In genomic region chr20:62134735-62135231, GRCh38 we compare ENCODE assay signal across 1 cellular context.
A peak's percentile ranks its signal among the peaks of the same experiment; 100 is the strongest.
TF ChIP-seq lines count a peak whose summit lies in the region.

No MANE protein-coding gene starts in this region.

TF ChIP-seq in HepG2, 621 proteins besides CTCF, POLR2A, EP300 and RAD21 (continues in another document):
- TF ChIP-seq ZBTB44 (CRISPR knock-in tag; IDR thresholded peaks at IDR 0.05) (no peak), RARA (CRISPR knock-in tag; IDR thresholded peaks at IDR 0.05) (peak; percentile 79), ZNF10 (CRISPR knock-in tag; IDR thresholded peaks at IDR 0.05; ENCODE audit: borderline replicate concordance, low read depth) (no peak), FUBP1 (CRISPR knock-in tag; IDR thresholded peaks at IDR 0.05; ENCODE audit: borderline replicate concordance) (no peak), AGO2 (optimal IDR thresholded peaks at IDR 0.05; ENCODE audit: low read depth, low read length) (peak; percentile 93), CREB1 (IDR thresholded peaks at IDR 0.05) (0 out of 2 replicates have a peak, but pooled peaks have one; percentile 20), CREB1 (CRISPR knock-in tag; IDR thresholded peaks at IDR 0.05) (no peak; the same call in 1 of the 2 replicates), TMF1 (CRISPR knock-in tag; IDR thresholded peaks at IDR 0.05; ENCODE audit: low read depth) (peak; percentile 83; the same call in 1 of the 2 replicates), ZNF703 (CRISPR knock-in tag; IDR thresholded peaks at IDR 0.05; ENCODE audit: borderline replicate concordance) (no peak), ZNF790 (CRISPR knock-in tag; IDR thresholded peaks at IDR 0.05; ENCODE audit: borderline replicate concordance) (no peak), SIN3A (IDR thresholded peaks at IDR 0.05; ENCODE audit: borderline replicate concordance, low read depth, low read length) (peak; percentile 63; the same call in 1 of the 2 replicates), NR2C2 (CRISPR knock-in tag; IDR thresholded peaks at IDR 0.05; ENCODE audit: borderline replicate concordance) (peak; percentile 67; the same call in 1 of the 2 replicates), ATF7 (IDR thresholded peaks at IDR 0.05) (no peak), ATF7 (CRISPR knock-in tag; IDR thresholded peaks at IDR 0.05) (peak; percentile 62; the same call in 1 of the 2 replicates), ZNF563 (CRISPR knock-in tag; IDR thresholded peaks at IDR 0.05) (no peak), FIP1L1 (IDR thresholded peaks at IDR 0.05; ENCODE audit: borderline replicate concordance, insufficient read depth, low read depth, low read length) (no peak; the same call in 1 of the 2 replicates), ZNF34 (CRISPR knock-in tag; IDR thresholded peaks at IDR 0.05; ENCODE audit: borderline replicate concordance) (no peak), ZNF30 (CRISPR knock-in tag; IDR thresholded peaks at IDR 0.05) (no peak), ZNF724P (CRISPR knock-in tag; IDR thresholded peaks at IDR 0.05; ENCODE audit: borderline replicate concordance) (0 out of 2 replicates have a peak, but pooled peaks have one; percentile 35), SNAPC4 (CRISPR knock-in tag; IDR thresholded peaks at IDR 0.05) (no peak), RFXAP (CRISPR knock-in tag; IDR thresholded peaks at IDR 0.05; ENCODE audit: borderline replicate concordance) (0 out of 2 replicates have a peak, but pooled peaks have one; percentile 48), CENPX (CRISPR knock-in tag; IDR thresholded peaks at IDR 0.05) (no peak), SP140L (CRISPR knock-in tag; IDR thresholded peaks at IDR 0.05; ENCODE audit: borderline replicate concordance) (no peak), ZNF430 (CRISPR knock-in tag; IDR thresholded peaks at IDR 0.05) (peak; percentile 51; the same call in 1 of the 2 replicates), ZNF576 (CRISPR knock-in tag; IDR thresholded peaks at IDR 0.05) (no peak), BORCS8-MEF2B (CRISPR knock-in tag; IDR thresholded peaks at IDR 0.05) (peak; percentile 49; the same call in 1 of the 2 replicates), ZNF331 (CRISPR knock-in tag; IDR thresholded peaks at IDR 0.05) (peak; percentile 67; the same call in 1 of the 2 replicates), TEAD2 (CRISPR knock-in tag; IDR thresholded peaks at IDR 0.05) (no peak)
- TF ChIP-seq, protein P1, sequence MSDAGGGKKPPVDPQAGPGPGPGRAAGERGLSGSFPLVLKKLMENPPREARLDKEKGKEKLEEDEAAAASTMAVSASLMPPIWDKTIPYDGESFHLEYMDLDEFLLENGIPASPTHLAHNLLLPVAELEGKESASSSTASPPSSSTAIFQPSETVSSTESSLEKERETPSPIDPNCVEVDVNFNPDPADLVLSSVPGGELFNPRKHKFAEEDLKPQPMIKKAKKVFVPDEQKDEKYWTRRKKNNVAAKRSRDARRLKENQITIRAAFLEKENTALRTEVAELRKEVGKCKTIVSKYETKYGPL (CRISPR knock-in tag; IDR thresholded peaks at IDR 0.05) = no peak
- TF ChIP-seq, protein P2, sequence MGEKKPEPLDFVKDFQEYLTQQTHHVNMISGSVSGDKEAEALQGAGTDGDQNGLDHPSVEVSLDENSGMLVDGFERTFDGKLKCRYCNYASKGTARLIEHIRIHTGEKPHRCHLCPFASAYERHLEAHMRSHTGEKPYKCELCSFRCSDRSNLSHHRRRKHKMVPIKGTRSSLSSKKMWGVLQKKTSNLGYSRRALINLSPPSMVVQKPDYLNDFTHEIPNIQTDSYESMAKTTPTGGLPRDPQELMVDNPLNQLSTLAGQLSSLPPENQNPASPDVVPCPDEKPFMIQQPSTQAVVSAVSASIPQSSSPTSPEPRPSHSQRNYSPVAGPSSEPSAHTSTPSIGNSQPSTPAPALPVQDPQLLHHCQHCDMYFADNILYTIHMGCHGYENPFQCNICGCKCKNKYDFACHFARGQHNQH (CRISPR knock-in tag; IDR thresholded peaks at IDR 0.05) = peak; percentile 51; the same call in 1 of the 2 replicates
- TF ChIP-seq, protein P3, sequence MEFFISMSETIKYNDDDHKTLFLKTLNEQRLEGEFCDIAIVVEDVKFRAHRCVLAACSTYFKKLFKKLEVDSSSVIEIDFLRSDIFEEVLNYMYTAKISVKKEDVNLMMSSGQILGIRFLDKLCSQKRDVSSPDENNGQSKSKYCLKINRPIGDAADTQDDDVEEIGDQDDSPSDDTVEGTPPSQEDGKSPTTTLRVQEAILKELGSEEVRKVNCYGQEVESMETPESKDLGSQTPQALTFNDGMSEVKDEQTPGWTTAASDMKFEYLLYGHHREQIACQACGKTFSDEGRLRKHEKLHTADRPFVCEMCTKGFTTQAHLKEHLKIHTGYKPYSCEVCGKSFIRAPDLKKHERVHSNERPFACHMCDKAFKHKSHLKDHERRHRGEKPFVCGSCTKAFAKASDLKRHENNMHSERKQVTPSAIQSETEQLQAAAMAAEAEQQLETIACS (CRISPR knock-in tag; IDR thresholded peaks at IDR 0.05) = no peak
- TF ChIP-seq, protein P4, sequence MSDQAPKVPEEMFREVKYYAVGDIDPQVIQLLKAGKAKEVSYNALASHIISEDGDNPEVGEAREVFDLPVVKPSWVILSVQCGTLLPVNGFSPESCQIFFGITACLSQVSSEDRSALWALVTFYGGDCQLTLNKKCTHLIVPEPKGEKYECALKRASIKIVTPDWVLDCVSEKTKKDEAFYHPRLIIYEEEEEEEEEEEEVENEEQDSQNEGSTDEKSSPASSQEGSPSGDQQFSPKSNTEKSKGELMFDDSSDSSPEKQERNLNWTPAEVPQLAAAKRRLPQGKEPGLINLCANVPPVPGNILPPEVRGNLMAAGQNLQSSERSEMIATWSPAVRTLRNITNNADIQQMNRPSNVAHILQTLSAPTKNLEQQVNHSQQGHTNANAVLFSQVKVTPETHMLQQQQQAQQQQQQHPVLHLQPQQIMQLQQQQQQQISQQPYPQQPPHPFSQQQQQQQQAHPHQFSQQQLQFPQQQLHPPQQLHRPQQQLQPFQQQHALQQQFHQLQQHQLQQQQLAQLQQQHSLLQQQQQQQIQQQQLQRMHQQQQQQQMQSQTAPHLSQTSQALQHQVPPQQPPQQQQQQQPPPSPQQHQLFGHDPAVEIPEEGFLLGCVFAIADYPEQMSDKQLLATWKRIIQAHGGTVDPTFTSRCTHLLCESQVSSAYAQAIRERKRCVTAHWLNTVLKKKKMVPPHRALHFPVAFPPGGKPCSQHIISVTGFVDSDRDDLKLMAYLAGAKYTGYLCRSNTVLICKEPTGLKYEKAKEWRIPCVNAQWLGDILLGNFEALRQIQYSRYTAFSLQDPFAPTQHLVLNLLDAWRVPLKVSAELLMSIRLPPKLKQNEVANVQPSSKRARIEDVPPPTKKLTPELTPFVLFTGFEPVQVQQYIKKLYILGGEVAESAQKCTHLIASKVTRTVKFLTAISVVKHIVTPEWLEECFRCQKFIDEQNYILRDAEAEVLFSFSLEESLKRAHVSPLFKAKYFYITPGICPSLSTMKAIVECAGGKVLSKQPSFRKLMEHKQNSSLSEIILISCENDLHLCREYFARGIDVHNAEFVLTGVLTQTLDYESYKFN (CRISPR knock-in tag; conservative IDR thresholded peaks at IDR 0.05) = peak; percentile 88
- TF ChIP-seq, protein P5, sequence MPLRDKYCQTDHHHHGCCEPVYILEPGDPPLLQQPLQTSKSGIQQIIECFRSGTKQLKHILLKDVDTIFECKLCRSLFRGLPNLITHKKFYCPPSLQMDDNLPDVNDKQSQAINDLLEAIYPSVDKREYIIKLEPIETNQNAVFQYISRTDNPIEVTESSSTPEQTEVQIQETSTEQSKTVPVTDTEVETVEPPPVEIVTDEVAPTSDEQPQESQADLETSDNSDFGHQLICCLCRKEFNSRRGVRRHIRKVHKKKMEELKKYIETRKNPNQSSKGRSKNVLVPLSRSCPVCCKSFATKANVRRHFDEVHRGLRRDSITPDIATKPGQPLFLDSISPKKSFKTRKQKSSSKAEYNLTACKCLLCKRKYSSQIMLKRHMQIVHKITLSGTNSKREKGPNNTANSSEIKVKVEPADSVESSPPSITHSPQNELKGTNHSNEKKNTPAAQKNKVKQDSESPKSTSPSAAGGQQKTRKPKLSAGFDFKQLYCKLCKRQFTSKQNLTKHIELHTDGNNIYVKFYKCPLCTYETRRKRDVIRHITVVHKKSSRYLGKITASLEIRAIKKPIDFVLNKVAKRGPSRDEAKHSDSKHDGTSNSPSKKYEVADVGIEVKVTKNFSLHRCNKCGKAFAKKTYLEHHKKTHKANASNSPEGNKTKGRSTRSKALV (CRISPR knock-in tag; IDR thresholded peaks at IDR 0.05) = 0 out of 2 replicates have a peak, but pooled peaks have one; percentile 51
- TF ChIP-seq, protein P6, sequence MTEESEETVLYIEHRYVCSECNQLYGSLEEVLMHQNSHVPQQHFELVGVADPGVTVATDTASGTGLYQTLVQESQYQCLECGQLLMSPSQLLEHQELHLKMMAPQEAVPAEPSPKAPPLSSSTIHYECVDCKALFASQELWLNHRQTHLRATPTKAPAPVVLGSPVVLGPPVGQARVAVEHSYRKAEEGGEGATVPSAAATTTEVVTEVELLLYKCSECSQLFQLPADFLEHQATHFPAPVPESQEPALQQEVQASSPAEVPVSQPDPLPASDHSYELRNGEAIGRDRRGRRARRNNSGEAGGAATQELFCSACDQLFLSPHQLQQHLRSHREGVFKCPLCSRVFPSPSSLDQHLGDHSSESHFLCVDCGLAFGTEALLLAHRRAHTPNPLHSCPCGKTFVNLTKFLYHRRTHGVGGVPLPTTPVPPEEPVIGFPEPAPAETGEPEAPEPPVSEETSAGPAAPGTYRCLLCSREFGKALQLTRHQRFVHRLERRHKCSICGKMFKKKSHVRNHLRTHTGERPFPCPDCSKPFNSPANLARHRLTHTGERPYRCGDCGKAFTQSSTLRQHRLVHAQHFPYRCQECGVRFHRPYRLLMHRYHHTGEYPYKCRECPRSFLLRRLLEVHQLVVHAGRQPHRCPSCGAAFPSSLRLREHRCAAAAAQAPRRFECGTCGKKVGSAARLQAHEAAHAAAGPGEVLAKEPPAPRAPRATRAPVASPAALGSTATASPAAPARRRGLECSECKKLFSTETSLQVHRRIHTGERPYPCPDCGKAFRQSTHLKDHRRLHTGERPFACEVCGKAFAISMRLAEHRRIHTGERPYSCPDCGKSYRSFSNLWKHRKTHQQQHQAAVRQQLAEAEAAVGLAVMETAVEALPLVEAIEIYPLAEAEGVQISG (CRISPR knock-in tag; IDR thresholded peaks at IDR 0.05) = peak; percentile 52
- TF ChIP-seq, protein P7, sequence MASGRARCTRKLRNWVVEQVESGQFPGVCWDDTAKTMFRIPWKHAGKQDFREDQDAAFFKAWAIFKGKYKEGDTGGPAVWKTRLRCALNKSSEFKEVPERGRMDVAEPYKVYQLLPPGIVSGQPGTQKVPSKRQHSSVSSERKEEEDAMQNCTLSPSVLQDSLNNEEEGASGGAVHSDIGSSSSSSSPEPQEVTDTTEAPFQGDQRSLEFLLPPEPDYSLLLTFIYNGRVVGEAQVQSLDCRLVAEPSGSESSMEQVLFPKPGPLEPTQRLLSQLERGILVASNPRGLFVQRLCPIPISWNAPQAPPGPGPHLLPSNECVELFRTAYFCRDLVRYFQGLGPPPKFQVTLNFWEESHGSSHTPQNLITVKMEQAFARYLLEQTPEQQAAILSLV (CRISPR knock-in tag; IDR thresholded peaks at IDR 0.05; ENCODE audit: borderline replicate concordance) = no peak; the same call in 1 of the 2 replicates
